ENCODE assay signal across 1 cellular context in the genomic region with DNA sequence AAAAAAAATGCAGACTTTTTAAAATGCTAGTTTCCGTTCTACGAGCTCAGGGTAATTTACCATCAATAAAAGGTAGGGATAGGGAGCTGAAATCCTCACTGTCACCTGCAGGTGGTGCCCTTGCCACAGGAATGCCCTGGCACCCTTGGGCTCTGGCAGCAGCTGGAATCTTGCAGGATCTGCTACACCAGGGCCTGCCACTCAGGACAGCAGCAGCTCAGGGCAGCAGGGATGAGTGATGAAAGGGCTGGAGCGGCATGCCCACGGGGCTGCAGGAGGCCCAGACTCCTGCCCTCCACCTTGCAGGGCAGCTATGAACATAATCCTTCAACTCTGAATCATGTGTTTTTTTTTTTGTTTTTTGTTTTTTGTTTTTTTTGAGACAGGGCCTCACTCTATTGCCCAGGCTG.
TF ChIP-seq lines count a peak whose summit lies in the region.

No MANE protein-coding gene starts in this region.

TF ChIP-seq in GM12878, 131 proteins besides CTCF, POLR2A, EP300 and RAD21 (continued from another document and continues in another):
- TF ChIP-seq PRDM15 (CRISPR knock-in tag; IDR thresholded peaks at IDR 0.05): no peak
- TF ChIP-seq FOXM1 (IDR thresholded peaks at IDR 0.05; ENCODE audit: low read depth, low read length): no peak
- no peak for TF ChIP-seq BMI1 (IDR thresholded peaks at IDR 0.05; ENCODE audit: borderline replicate concordance)
- TF ChIP-seq KAT2A (conservative IDR thresholded peaks at IDR 0.05; ENCODE audit: control insufficient read depth, low read depth, low read length): no peak
- peak; percentile 81; the same call in 1 of the 2 replicates for TF ChIP-seq TCF3 (IDR thresholded peaks at IDR 0.05; ENCODE audit: borderline replicate concordance, insufficient read depth, low read depth, low read length)
- TF ChIP-seq MEF2B (IDR thresholded peaks at IDR 0.05; ENCODE audit: partially characterized antibody, poor library complexity, severe bottlenecking): no peak
- no peak for TF ChIP-seq NR2F1 (conservative IDR thresholded peaks at IDR 0.05)
- no peak for TF ChIP-seq MAX (IDR thresholded peaks at IDR 0.05; ENCODE audit: low read depth, low read length)
- peak; percentile 69 for TF ChIP-seq CEBPZ (IDR thresholded peaks at IDR 0.05; ENCODE audit: low read depth, low read length)
- TF ChIP-seq YBX1 (IDR thresholded peaks at IDR 0.05): no peak
- no peak for TF ChIP-seq ZBED1 (IDR thresholded peaks at IDR 0.05; ENCODE audit: borderline replicate concordance)
- TF ChIP-seq MTA2 (IDR thresholded peaks at IDR 0.05; ENCODE audit: low read depth): no peak
- no peak for TF ChIP-seq SIX5 (IDR thresholded peaks at IDR 0.05; ENCODE audit: low read depth, low read length, severe bottlenecking)
- no peak for TF ChIP-seq HSF1 (IDR thresholded peaks at IDR 0.05; ENCODE audit: low read depth, low read length)
- TF ChIP-seq CBX3 (IDR thresholded peaks at IDR 0.05; ENCODE audit: borderline replicate concordance, low read depth): no peak
- TF ChIP-seq CHD4 (IDR thresholded peaks at IDR 0.05): no peak
- TF ChIP-seq ZNF274 (IDR thresholded peaks at IDR 0.05; ENCODE audit: insufficient read depth, insufficient read length): no peak
- TF ChIP-seq, protein P1, sequence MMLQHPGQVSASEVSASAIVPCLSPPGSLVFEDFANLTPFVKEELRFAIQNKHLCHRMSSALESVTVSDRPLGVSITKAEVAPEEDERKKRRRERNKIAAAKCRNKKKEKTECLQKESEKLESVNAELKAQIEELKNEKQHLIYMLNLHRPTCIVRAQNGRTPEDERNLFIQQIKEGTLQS (IDR thresholded peaks at IDR 0.05; ENCODE audit: borderline replicate concordance, extremely low read depth, low read depth, low read length): no peak
- no peak for TF ChIP-seq ZNF217 (IDR thresholded peaks at IDR 0.05)
- TF ChIP-seq, protein P2, sequence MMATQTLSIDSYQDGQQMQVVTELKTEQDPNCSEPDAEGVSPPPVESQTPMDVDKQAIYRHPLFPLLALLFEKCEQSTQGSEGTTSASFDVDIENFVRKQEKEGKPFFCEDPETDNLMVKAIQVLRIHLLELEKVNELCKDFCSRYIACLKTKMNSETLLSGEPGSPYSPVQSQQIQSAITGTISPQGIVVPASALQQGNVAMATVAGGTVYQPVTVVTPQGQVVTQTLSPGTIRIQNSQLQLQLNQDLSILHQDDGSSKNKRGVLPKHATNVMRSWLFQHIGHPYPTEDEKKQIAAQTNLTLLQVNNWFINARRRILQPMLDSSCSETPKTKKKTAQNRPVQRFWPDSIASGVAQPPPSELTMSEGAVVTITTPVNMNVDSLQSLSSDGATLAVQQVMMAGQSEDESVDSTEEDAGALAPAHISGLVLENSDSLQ (IDR thresholded peaks at IDR 0.05): peak; percentile 95
- peak; percentile 34 to 50; a peak in 3 of 4 replicates for TF ChIP-seq IKZF2 (IDR thresholded peaks at IDR 0.05)
- TF ChIP-seq RELB (IDR thresholded peaks at IDR 0.05; ENCODE audit: low read depth): 0 out of 2 replicates have a peak, but pooled peaks have one; percentile 42
- no peak for TF ChIP-seq CHD1 (IDR thresholded peaks at IDR 0.05; ENCODE audit: low read depth, low read length)
- 0 out of 2 replicates have a peak, but pooled peaks have one; percentile 74 for TF ChIP-seq CBX5 (IDR thresholded peaks at IDR 0.05; ENCODE audit: low read depth)
- no peak for TF ChIP-seq TARDBP (IDR thresholded peaks at IDR 0.05; ENCODE audit: borderline replicate concordance)
- TF ChIP-seq CBFB (IDR thresholded peaks at IDR 0.05; ENCODE audit: low read depth): no peak
- TF ChIP-seq KDM1A (IDR thresholded peaks at IDR 0.05; ENCODE audit: borderline replicate concordance): no peak
- TF ChIP-seq, protein P3, sequence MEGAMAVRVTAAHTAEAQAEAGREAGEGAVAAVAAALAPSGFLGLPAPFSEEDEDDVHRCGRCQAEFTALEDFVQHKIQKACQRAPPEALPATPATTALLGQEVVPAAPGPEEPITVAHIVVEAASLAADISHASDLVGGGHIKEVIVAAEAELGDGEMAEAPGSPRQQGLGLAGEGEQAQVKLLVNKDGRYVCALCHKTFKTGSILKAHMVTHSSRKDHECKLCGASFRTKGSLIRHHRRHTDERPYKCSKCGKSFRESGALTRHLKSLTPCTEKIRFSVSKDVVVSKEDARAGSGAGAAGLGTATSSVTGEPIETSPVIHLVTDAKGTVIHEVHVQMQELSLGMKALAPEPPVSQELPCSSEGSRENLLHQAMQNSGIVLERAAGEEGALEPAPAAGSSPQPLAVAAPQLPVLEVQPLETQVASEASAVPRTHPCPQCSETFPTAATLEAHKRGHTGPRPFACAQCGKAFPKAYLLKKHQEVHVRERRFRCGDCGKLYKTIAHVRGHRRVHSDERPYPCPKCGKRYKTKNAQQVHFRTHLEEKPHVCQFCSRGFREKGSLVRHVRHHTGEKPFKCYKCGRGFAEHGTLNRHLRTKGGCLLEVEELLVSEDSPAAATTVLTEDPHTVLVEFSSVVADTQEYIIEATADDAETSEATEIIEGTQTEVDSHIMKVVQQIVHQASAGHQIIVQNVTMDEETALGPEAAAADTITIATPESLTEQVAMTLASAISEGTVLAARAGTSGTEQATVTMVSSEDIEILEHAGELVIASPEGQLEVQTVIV (IDR thresholded peaks at IDR 0.05; ENCODE audit: borderline replicate concordance, partially characterized antibody): no peak
- TF ChIP-seq ELK1 (IDR thresholded peaks at IDR 0.05; ENCODE audit: low read depth, low read length): no peak
- TF ChIP-seq, protein P4, sequence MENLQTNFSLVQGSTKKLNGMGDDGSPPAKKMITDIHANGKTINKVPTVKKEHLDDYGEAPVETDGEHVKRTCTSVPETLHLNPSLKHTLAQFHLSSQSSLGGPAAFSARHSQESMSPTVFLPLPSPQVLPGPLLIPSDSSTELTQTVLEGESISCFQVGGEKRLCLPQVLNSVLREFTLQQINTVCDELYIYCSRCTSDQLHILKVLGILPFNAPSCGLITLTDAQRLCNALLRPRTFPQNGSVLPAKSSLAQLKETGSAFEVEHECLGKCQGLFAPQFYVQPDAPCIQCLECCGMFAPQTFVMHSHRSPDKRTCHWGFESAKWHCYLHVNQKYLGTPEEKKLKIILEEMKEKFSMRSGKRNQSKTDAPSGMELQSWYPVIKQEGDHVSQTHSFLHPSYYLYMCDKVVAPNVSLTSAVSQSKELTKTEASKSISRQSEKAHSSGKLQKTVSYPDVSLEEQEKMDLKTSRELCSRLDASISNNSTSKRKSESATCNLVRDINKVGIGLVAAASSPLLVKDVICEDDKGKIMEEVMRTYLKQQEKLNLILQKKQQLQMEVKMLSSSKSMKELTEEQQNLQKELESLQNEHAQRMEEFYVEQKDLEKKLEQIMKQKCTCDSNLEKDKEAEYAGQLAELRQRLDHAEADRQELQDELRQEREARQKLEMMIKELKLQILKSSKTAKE (IDR thresholded peaks at IDR 0.05; ENCODE audit: low read depth, poor library complexity, severe bottlenecking): peak; percentile 63
- TF ChIP-seq, protein P5, sequence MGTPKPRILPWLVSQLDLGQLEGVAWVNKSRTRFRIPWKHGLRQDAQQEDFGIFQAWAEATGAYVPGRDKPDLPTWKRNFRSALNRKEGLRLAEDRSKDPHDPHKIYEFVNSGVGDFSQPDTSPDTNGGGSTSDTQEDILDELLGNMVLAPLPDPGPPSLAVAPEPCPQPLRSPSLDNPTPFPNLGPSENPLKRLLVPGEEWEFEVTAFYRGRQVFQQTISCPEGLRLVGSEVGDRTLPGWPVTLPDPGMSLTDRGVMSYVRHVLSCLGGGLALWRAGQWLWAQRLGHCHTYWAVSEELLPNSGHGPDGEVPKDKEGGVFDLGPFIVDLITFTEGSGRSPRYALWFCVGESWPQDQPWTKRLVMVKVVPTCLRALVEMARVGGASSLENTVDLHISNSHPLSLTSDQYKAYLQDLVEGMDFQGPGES (IDR thresholded peaks at IDR 0.05): no peak
- TF ChIP-seq RBBP5 (conservative IDR thresholded peaks at IDR 0.05): no peak
- TF ChIP-seq BACH1 (IDR thresholded peaks at IDR 0.05; ENCODE audit: borderline replicate concordance): peak; percentile 69
- peak; percentile 52; the same call in 1 of the 2 replicates for TF ChIP-seq IKZF1 (conservative IDR thresholded peaks at IDR 0.05)
- TF ChIP-seq, protein P6, sequence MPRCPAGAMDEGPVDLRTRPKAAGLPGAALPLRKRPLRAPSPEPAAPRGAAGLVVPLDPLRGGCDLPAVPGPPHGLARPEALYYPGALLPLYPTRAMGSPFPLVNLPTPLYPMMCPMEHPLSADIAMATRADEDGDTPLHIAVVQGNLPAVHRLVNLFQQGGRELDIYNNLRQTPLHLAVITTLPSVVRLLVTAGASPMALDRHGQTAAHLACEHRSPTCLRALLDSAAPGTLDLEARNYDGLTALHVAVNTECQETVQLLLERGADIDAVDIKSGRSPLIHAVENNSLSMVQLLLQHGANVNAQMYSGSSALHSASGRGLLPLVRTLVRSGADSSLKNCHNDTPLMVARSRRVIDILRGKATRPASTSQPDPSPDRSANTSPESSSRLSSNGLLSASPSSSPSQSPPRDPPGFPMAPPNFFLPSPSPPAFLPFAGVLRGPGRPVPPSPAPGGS (IDR thresholded peaks at IDR 0.05; ENCODE audit: borderline replicate concordance, insufficient read depth, low read depth, low read length, poor library complexity, severe bottlenecking): no peak
